ENCODE assay signal across 1 cellular context in genomic region chr2:162293122-162293781, GRCh38.
TF ChIP-seq lines count a peak whose summit lies in the region.

No MANE protein-coding gene starts in this region.

TF ChIP-seq in SK-N-SH treated with all-trans-retinoic acid at 6 μM for 48 hours, 23 proteins besides CTCF, POLR2A, EP300 and RAD21:
- TF ChIP-seq PATZ1 (CRISPR knock-in tag; IDR thresholded peaks at IDR 0.05; ENCODE audit: borderline replicate concordance): no peak
- TF ChIP-seq, protein P1, sequence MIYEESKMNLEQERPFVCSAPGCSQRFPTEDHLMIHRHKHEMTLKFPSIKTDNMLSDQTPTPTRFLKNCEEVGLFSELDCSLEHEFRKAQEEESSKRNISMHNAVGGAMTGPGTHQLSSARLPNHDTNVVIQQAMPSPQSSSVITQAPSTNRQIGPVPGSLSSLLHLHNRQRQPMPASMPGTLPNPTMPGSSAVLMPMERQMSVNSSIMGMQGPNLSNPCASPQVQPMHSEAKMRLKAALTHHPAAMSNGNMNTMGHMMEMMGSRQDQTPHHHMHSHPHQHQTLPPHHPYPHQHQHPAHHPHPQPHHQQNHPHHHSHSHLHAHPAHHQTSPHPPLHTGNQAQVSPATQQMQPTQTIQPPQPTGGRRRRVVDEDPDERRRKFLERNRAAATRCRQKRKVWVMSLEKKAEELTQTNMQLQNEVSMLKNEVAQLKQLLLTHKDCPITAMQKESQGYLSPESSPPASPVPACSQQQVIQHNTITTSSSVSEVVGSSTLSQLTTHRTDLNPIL (CRISPR knock-in tag; IDR thresholded peaks at IDR 0.05; ENCODE audit: low read depth): no peak
- TF ChIP-seq ISL1 (CRISPR knock-in tag; IDR thresholded peaks at IDR 0.05): peak; percentile 30
- no peak for TF ChIP-seq PPARA (CRISPR knock-in tag; IDR thresholded peaks at IDR 0.05; ENCODE audit: borderline replicate concordance)
- TF ChIP-seq ZFP3 (CRISPR knock-in tag; IDR thresholded peaks at IDR 0.05): no peak
